Comparison of ENCODE assay signal across 11 cellular contexts in the genomic region with DNA sequence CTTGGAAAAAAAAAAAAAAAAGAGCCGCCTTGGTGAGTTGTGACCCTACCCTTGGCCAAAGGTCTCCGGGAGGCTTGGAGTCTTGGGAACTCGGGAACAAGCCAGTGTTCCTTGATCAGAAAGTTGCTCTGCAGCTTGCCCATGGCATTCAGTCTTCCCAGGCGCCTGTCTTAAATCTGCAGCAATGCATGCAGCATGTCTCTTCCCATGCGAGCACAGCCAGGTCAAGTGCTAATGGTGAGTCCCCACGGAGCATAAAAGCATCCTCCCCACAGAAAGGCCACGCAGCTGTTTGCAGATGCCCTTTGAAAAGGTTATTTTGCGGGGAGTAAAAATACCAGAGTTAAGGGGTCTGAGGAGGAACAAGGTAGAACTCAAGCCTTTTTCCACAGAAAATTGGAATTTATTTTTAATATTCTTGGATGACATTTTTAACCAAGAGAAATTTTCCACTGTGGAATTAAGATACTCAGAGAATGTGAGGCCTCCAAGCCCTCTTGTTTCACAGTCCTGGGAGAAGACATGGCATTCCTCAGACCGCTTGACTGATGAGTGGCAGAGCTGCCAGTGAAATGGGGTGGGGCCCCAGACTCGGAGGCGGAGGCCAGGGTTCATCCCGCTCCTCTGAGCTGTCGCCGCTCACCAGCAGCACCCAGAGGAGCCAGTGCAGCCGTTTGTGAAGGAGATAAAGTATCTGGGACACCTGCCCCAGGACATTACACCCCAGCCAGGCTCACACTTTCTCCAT.
"Had no signal": no experiment of that assay in that cellular context is flagged by ENCODE, and none has a peak within 500 bp of the region (broad histone marks: within the 10 kb centered on the region; RNA-seq: fewer than 3 reads in every experiment).

No MANE protein-coding gene starts in this region.

- ATAC-seq: activated naive CD8-positive, alpha-beta T cell treated with anti-CD3 and anti-CD28 coated beads, Interleukin-2, amount 50 U/mL, for 24 hours; T-helper 17 cell had no signal

- DNase-seq: activated CD4-positive, alpha-beta memory T cell treated with anti-CD3 and anti-CD28 coated beads, Interleukin-2, amount 10 ng/mL, durations not matched to agents 7 days and 5 days; activated CD4-positive, alpha-beta T cell treated with anti-CD3 and anti-CD28 coated beads for 4 hours; activated naive CD4-positive, alpha-beta T cell; activated naive CD8-positive, alpha-beta T cell treated with anti-CD3 and anti-CD28 coated beads, Interleukin-2, amount 50 U/mL, for 24 hours; midbrain; naive B cell; SJCRH30; T-helper 17 cell had no signal

- H3K9ac ChIP-seq: parathyroid adenoma had no signal

- H3K27ac ChIP-seq: parathyroid adenoma, SJCRH30, skin epidermis, thoracic aorta had no signal

- H3K4me3 Mint-ChIP-seq: activated CD4-positive, alpha-beta memory T cell treated with anti-CD3 and anti-CD28 coated beads, Interleukin-2, amount 10 ng/mL, durations not matched to agents 7 days and 5 days; activated naive CD8-positive, alpha-beta T cell treated with anti-CD3 and anti-CD28 coated beads, Interleukin-2, amount 50 U/mL, for 24 hours; T-helper 17 cell had no signal

- H3K27ac Mint-ChIP-seq: activated CD4-positive, alpha-beta memory T cell treated with anti-CD3 and anti-CD28 coated beads, Interleukin-2, amount 10 ng/mL, durations not matched to agents 7 days and 5 days had no signal

- H3K27me3 Mint-ChIP-seq: activated CD4-positive, alpha-beta memory T cell treated with anti-CD3 and anti-CD28 coated beads, Interleukin-2, amount 10 ng/mL, durations not matched to agents 7 days and 5 days; activated naive CD8-positive, alpha-beta T cell treated with anti-CD3 and anti-CD28 coated beads, Interleukin-2, amount 50 U/mL, for 24 hours; naive B cell; T-helper 17 cell had no signal

- H3K4me1 ChIP-seq: parathyroid adenoma, SJCRH30 had no signal

- H3K27me3 ChIP-seq: SJCRH30 had no signal

- H3K9me3 Mint-ChIP-seq: activated CD4-positive, alpha-beta memory T cell treated with anti-CD3 and anti-CD28 coated beads, Interleukin-2, amount 10 ng/mL, durations not matched to agents 7 days and 5 days; naive B cell had no signal

- H3K36me3 ChIP-seq: SJCRH30, thoracic aorta had no signal

- H3K9me3 ChIP-seq: SJCRH30, thoracic aorta had no signal

- H2AFZ ChIP-seq: parathyroid adenoma had no signal

- H3K4me3 ChIP-seq: SJCRH30, skin epidermis, thoracic aorta had no signal
